28 cellular contexts compared by ENCODE assay signal in the genomic region with DNA sequence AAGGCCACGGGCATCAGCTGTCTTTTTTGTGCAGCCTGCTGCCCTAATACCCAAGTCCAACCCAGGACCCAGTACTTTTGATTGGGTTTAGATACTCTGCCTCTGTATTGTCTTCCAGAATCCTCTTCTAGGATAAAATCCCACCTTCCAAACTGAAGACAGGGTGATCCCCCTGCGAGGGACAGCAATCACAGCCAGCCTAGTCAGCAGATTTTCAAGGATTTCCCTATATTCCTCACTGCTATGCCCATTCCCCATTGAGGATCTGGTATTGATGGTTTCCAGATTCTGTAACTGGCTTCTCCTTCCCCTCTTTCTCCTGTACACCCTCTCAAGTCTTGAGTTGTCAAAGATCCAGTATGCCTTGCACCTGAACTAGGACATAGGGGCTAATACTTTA.
"Had no signal": no experiment of that assay in that cellular context is flagged by ENCODE, and none has a peak within 500 bp of the region (broad histone marks: within the 10 kb centered on the region; RNA-seq: fewer than 3 reads in every experiment).

No MANE protein-coding gene starts in this region.

- H3K4me1 ChIP-seq: colonic mucosa, esophagus muscularis mucosa, esophagus squamous epithelium, foreskin keratinocyte, gastrocnemius medialis, gastroesophageal sphincter, heart left ventricle, heart right ventricle had no signal

- FAIRE-seq: colon, endometrium, endothelial cell of umbilical vein, frontal cortex had no signal

- ATAC-seq: effector memory CD8-positive, alpha-beta T cell; esophagus mucosa; foreskin keratinocyte; gastrocnemius medialis; gastroesophageal sphincter; heart left ventricle; heart right ventricle had no signal

- H3K36me3 ChIP-seq: colonic mucosa, esophagus muscularis mucosa, esophagus squamous epithelium, gastrocnemius medialis, gastroesophageal sphincter, heart left ventricle, heart right ventricle had no signal

- H3K27ac ChIP-seq: colonic mucosa, coronary artery, dorsolateral prefrontal cortex, epithelial cell of prostate, esophagus muscularis mucosa, esophagus squamous epithelium, foreskin keratinocyte, gastrocnemius medialis, gastroesophageal sphincter, heart left ventricle, heart right ventricle had no signal

- H3K4me3 ChIP-seq: colonic mucosa, coronary artery, dorsolateral prefrontal cortex, esophagus muscularis mucosa, esophagus squamous epithelium, gastrocnemius medialis, gastroesophageal sphincter, heart left ventricle, heart right ventricle had no signal

- H3K9me3 ChIP-seq: colonic mucosa, esophagus muscularis mucosa, esophagus squamous epithelium, gastrocnemius medialis, gastroesophageal sphincter, heart left ventricle, heart right ventricle had no signal

- DNase-seq: colonic mucosa; cortex of kidney; dermis blood vessel endothelial cell; dorsolateral prefrontal cortex; effector CD4-positive, alpha-beta T cell; effector CD8-positive, alpha-beta T cell; effector memory CD4-positive, alpha-beta T cell; effector memory CD8-positive, alpha-beta T cell; endodermal cell; erythroblast; esophagus squamous epithelium; foreskin fibroblast; foreskin keratinocyte; foreskin melanocyte; gastrocnemius medialis; glutamatergic neuron; head of caudate nucleus; heart left ventricle; heart right ventricle had no signal

- H3K27me3 ChIP-seq: colonic mucosa, esophagus muscularis mucosa, esophagus squamous epithelium, foreskin keratinocyte, gastrocnemius medialis, gastroesophageal sphincter, heart right ventricle had no signal
